8 cellular contexts compared by ENCODE assay signal in the genomic region with DNA sequence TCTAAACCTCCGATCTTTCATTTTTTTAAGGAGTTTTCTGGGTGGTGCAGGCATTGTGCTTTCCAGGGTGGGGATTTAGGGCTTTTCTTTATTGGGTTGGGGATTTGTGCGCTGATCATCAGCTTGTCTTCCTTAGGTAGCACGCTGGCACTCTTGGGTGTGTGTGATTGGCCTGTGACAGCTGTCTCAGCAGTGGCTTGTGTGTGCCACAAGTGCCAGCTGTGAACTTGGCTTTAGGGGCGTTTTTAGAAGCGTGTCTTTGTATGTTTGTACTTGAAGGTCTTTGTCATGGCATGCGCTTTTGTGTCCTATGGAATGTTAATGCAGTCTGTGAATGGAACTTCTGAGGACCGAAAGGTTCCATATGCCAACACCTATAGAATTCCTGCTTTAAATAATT. TPM values are rescaled to one million over a fixed set of nuclear protein-coding genes. Genes with fewer than 3 reads are reported as not detected.
DNase-seq lines count a peak whose midpoint lies in the region; ATAC-seq, FAIRE-seq and TF ChIP-seq lines count a peak whose summit lies in the region.

No MANE protein-coding gene starts in this region.

- peaks cover 23% of the 10 kb centered on the region for H3K4me1 Mint-ChIP-seq in T-helper 1 cell treated with Interleukin-12 subunit alpha and Interleukin-12 subunit beta and Interleukin-4 antibody, amounts not matched to agents 30 μg/mL and 1 μg/mL, for 36 hours (ENCODE audit: low read depth)

- H3K27ac Mint-ChIP-seq in T-helper 1 cell treated with Interleukin-12 subunit alpha and Interleukin-12 subunit beta and Interleukin-4 antibody, amounts not matched to agents 30 μg/mL and 1 μg/mL, for 36 hours, result peak overlapping the region; percentile 93

- peak; percentile 19 for FAIRE-seq in K562 (lab: Jason Lieb, UNC)

- peaks cover 61% of the 10 kb centered on the region for H3K79me2 ChIP-seq in K562 (ENCODE audit: control insufficient read depth, insufficient read depth, low read length)

- TF ChIP-seq CTCF in K562 (IDR thresholded peaks at IDR 0.05 in 2 of 3, conservative IDR thresholded peaks at IDR 0.05 in 1 of 3; ENCODE audit: insufficient read depth in 2 of 3, low read depth in 1 of 3, low read length in 3 of 3), result no peak

- H3K9ac ChIP-seq in K562 (ENCODE audit: insufficient read depth in 1 of 2, low read depth in 2 of 2, low read length in 2 of 2) (peak overlapping the region; percentile 91 to 99), skeletal muscle satellite cell (ENCODE audit: low read depth, low read length) (peak overlapping the region; percentile 91)

- CTCF ChIA-PET in K562 (lab: Yijun Ruan, JAX; ENCODE audit: low intra/inter-chr PET ratio), result interaction anchor here (1.1 kb wide), 1 partner anchor 10 kb away, joined by 3 read pairs; no protein-coding TSS in a partner anchor

- ATAC-seq in GM19463 (IDR thresholded peaks at IDR 0.05; ENCODE audit: unreplicated experiment) (peak; percentile 23), K562 (peak; percentile 29)

- H3K9me1 ChIP-seq in K562 (ENCODE audit: control insufficient read depth, insufficient read depth, low read length), result no peaks in the 10 kb centered on the region

- peaks cover 4% of the 10 kb centered on the region; the same call in 1 of the 3 replicates for H3K36me3 ChIP-seq in K562 (ENCODE audit: control insufficient read depth, insufficient read depth, low read length)
- no peaks in the 10 kb centered on the region for H3K36me3 ChIP-seq in skeletal muscle satellite cell (ENCODE audit: insufficient read depth, low read length)

- BruUV-seq in K562 (replicated peaks; lab: Mats Ljungman, UMichigan), result no TSS peak

- no peak for TF ChIP-seq RAD21 in K562 (CRISPR knock-in tag; conservative IDR thresholded peaks at IDR 0.05 in 1 of 2, IDR thresholded peaks at IDR 0.05 in 1 of 2)

- peak overlapping the region; percentile 86 for H3K4me2 ChIP-seq in K562 (ENCODE audit: insufficient read depth, low read length)
- H3K4me2 ChIP-seq in skeletal muscle satellite cell (ENCODE audit: low read length), result peak overlapping the region; percentile 85

- H3K4me3 Mint-ChIP-seq in T-helper 1 cell treated with Interleukin-12 subunit alpha and Interleukin-12 subunit beta and Interleukin-4 antibody, amounts not matched to agents 30 μg/mL and 1 μg/mL, for 36 hours, result peak overlapping the region; percentile 94

- H2AFZ ChIP-seq in K562 (ENCODE audit: low read depth, low read length), result peak overlapping the region; percentile 93

- peak overlapping the region; percentile 95 for H3K27ac ChIP-seq in K562 (ENCODE audit: extremely low read depth, low read depth, low read length)

- H3K27me3 ChIP-seq in K562 (ENCODE audit: control insufficient read depth in 2 of 2, insufficient read depth in 2 of 2, low read length in 2 of 2) (no peaks in the 10 kb centered on the region), skeletal muscle satellite cell (ENCODE audit: control insufficient read depth, insufficient read depth, low read length) (no peaks in the 10 kb centered on the region)

- no peaks in the 10 kb centered on the region for H3K9me3 Mint-ChIP-seq in T-helper 1 cell treated with Interleukin-12 subunit alpha and Interleukin-12 subunit beta and Interleukin-4 antibody, amounts not matched to agents 30 μg/mL and 1 μg/mL, for 36 hours

- WGBS in K562 (ENCODE audit: insufficient coverage, low coverage, missing lambda C conversion rate), result 0% methylated on average over 7 of the region's 7 CpGs

- POLR2A ChIA-PET in K562 (lab: Yijun Ruan, JAX), result interaction anchor here (0.6 to 5.4 kb wide), 10 partner anchors 8 to 304 kb away, joined by 3 to 37 read pairs (median 4); a partner anchor contains a TSS

- peaks cover 3% of the 10 kb centered on the region for H3K36me3 Mint-ChIP-seq in T-helper 1 cell treated with Interleukin-12 subunit alpha and Interleukin-12 subunit beta and Interleukin-4 antibody, amounts not matched to agents 30 μg/mL and 1 μg/mL, for 36 hours (ENCODE audit: low read depth)

- H3K4me1 ChIP-seq in K562 (replicated peaks in 1 of 2; ENCODE audit: control insufficient read depth in 2 of 2, insufficient read depth in 2 of 2, low read length in 2 of 2) (peaks cover 4 to 9% of the 10 kb centered on the region in 2 experiments; a peak in 2 of 5 replicates), skeletal muscle satellite cell (ENCODE audit: control insufficient read depth, insufficient read depth, low read length) (peaks cover 14% of the 10 kb centered on the region)

- no peak for TF ChIP-seq EP300 in K562 (IDR thresholded peaks at IDR 0.05; ENCODE audit: low read length)

- TF ChIP-seq POLR2A in K562 (conservative IDR thresholded peaks at IDR 0.05), result no peak

- H3K9me3 ChIP-seq in K562 (replicated peaks; ENCODE audit: control insufficient read depth, insufficient read depth, low read depth, low read length) (no peaks in the 10 kb centered on the region), iPS-18c (ENCODE audit: control insufficient read depth, insufficient read depth, low read length) (no peaks in the 10 kb centered on the region), skeletal muscle satellite cell (replicated peaks; ENCODE audit: low read length) (no peaks in the 10 kb centered on the region)

- intact Hi-C loops in K562 (cut with micrococcal nuclease), result loop anchor here (5.0 to 10.0 kb wide), 2 partner anchors 59 to 473 kb away; a partner anchor contains a TSS

- H3K27me3 Mint-ChIP-seq in T-helper 1 cell treated with Interleukin-12 subunit alpha and Interleukin-12 subunit beta and Interleukin-4 antibody, amounts not matched to agents 30 μg/mL and 1 μg/mL, for 36 hours (ENCODE audit: low read depth), result peaks cover 3% of the 10 kb centered on the region

- DNase-seq in CD1c-positive myeloid dendritic cell (ENCODE audit: extremely low spot score) (peak; percentile 23), M059J (ENCODE audit: low read depth) (peak; percentile 45), K562 (ENCODE audit: extremely low read depth in 1 of 4, low spot score in 3 of 4) (peak in 2 of 4 experiments; percentile 30 to 54), GM19240 (ENCODE audit: insufficient read length, low spot score) (no peak)

- in situ Hi-C loops in K562 (cut with MboI), result no loop called here

- H4K20me1 ChIP-seq in K562 (replicated peaks; ENCODE audit: control insufficient read depth, insufficient read depth, low read length), result no peaks in the 10 kb centered on the region

- peak overlapping the region; percentile 87 for H3K4me3 ChIP-seq in K562
- peak overlapping the region; percentile 97 for H3K4me3 ChIP-seq in iPS-18c (ENCODE audit: insufficient read depth, low read depth, low read length)
- H3K4me3 ChIP-seq in skeletal muscle satellite cell (ENCODE audit: low read length), result peak overlapping the region; percentile 97

TF ChIP-seq in K562, 482 proteins besides CTCF, POLR2A, EP300 and RAD21 (continues in another document):
- TF ChIP-seq NCOA6 (IDR thresholded peaks at IDR 0.05) (no peak), ZC3H4 (CRISPR knock-in tag; IDR thresholded peaks at IDR 0.05; ENCODE audit: borderline replicate concordance) (no peak), POLR2AphosphoS5 (IDR thresholded peaks at IDR 0.05; ENCODE audit: control insufficient read depth, insufficient read depth, low read depth, low read length) (no peak), ESRRA (IDR thresholded peaks at IDR 0.05; ENCODE audit: borderline replicate concordance, low read depth) (no peak)
- TF ChIP-seq, protein P1, sequence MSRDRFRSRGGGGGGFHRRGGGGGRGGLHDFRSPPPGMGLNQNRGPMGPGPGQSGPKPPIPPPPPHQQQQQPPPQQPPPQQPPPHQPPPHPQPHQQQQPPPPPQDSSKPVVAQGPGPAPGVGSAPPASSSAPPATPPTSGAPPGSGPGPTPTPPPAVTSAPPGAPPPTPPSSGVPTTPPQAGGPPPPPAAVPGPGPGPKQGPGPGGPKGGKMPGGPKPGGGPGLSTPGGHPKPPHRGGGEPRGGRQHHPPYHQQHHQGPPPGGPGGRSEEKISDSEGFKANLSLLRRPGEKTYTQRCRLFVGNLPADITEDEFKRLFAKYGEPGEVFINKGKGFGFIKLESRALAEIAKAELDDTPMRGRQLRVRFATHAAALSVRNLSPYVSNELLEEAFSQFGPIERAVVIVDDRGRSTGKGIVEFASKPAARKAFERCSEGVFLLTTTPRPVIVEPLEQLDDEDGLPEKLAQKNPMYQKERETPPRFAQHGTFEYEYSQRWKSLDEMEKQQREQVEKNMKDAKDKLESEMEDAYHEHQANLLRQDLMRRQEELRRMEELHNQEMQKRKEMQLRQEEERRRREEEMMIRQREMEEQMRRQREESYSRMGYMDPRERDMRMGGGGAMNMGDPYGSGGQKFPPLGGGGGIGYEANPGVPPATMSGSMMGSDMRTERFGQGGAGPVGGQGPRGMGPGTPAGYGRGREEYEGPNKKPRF (IDR thresholded peaks at IDR 0.05; ENCODE audit: low read depth, low read length), result no peak
- TF ChIP-seq, protein P2, sequence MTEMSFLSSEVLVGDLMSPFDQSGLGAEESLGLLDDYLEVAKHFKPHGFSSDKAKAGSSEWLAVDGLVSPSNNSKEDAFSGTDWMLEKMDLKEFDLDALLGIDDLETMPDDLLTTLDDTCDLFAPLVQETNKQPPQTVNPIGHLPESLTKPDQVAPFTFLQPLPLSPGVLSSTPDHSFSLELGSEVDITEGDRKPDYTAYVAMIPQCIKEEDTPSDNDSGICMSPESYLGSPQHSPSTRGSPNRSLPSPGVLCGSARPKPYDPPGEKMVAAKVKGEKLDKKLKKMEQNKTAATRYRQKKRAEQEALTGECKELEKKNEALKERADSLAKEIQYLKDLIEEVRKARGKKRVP (CRISPR knock-in tag; IDR thresholded peaks at IDR 0.05), result 0 out of 2 replicates have a peak, but pooled peaks have one; percentile 43

RNA-seq across cellular contexts. Expression of a gene that starts 0.8 kb away (rescaled TPM):
- 8.0 and 18.0 TPM in 2 replicates for total RNA-seq in M059J (2014; rRNA removed; shearing (Covaris generic))
- 39.3 and 248 TPM in 2 replicates for total RNA-seq in K562 (2011; cell fraction: chromatin; rRNA removed; ENCODE audit: low replicate concordance)
- 24.2 and 41.6 TPM in 2 replicates for total RNA-seq in K562 (2011; cell fraction: nucleolus; rRNA removed)
- total RNA-seq in K562 (2011; cell fraction: nucleoplasm; rRNA removed), result 70.0 and 117 TPM in 2 replicates
- total RNA-seq in K562 (2014; rRNA removed), result 37.6 and 47.1 TPM in 2 replicates
- total RNA-seq in K562 (2014; rRNA removed; fragmentation: Illumina TruSeq; extraction: Trizol), result 77.8 and 86.2 TPM in 2 replicates
- total RNA-seq in K562 (2015; rRNA removed; fragmentation: Illumina TruSeq; extraction: Trizol), result 73.8 and 80.9 TPM in 2 replicates
- total RNA-seq in K562 (2021), result 35.0 and 40.1 TPM in 2 replicates
- 33.9 and 46.3 TPM in 2 replicates for polyA plus RNA-seq in K562 (2011; rRNA removed)
- polyA plus RNA-seq in K562 (2011; cell fraction: cytosol; rRNA removed), result 5.1 and 10.2 TPM in 2 replicates
- 40.4 and 47.0 TPM in 2 replicates for polyA plus RNA-seq in K562 (2011; cell fraction: nucleus; rRNA removed)
- polyA plus RNA-seq in K562 (2012), result 22.3 and 29.2 TPM in 2 replicates
- 31.6 and 36.1 TPM in 2 replicates for polyA plus RNA-seq in K562 (2014; fragmentation: Illumina TruSeq; extraction: Trizol)
- 10 to 100 TPM; 25.5 to 49.4 TPM for polyA plus RNA-seq in K562 (2014; fragmentation: Nextera tagmentation; extraction: Ambion mirVana)
- polyA plus RNA-seq in K562 (2014; rRNA removed), result 28.2 TPM in 2 replicates
- polyA minus RNA-seq in K562 (2011; rRNA and poly(A)+ RNA removed), result 92.9 and 93.0 TPM in 2 replicates
- polyA minus RNA-seq in K562 (2011; cell fraction: cytosol; rRNA and poly(A)+ RNA removed), result 25.8 and 26.6 TPM in 2 replicates
- 71.4 and 126 TPM in 2 replicates for polyA minus RNA-seq in K562 (2011; cell fraction: nucleus; rRNA and poly(A)+ RNA removed)
- 17.3 and 26.6 TPM in 2 replicates for total RNA-seq in skeletal muscle satellite cell (2012; rRNA removed)
